In genomic region chr2:127176371-127177311, GRCh38 we compare ENCODE assay signal across 8 cellular contexts. TPM values are rescaled to one million over a fixed set of nuclear protein-coding genes. Genes with fewer than 3 reads are reported as not detected.
DNase-seq lines count a peak whose midpoint lies in the region; ATAC-seq and TF ChIP-seq lines count a peak whose summit lies in the region.

No MANE protein-coding gene starts in this region.

- H3K9me3 Mint-ChIP-seq in immature natural killer cell = no peaks in the 10 kb centered on the region
- peaks cover 6% of the 10 kb centered on the region for H3K9me3 Mint-ChIP-seq in CD4-positive, alpha-beta T cell

- no peaks in the 10 kb centered on the region for H3K4me1 Mint-ChIP-seq in immature natural killer cell
- H3K4me1 Mint-ChIP-seq in CD4-positive, alpha-beta T cell (ENCODE audit: low read depth) = no peaks in the 10 kb centered on the region

- POLR2A ChIA-PET in CD4-positive, alpha-beta T cell (lab: Charles Lee) = no interaction called here

- CTCF ChIA-PET in CD4-positive, alpha-beta T cell (lab: Charles Lee) = no interaction called here

- H3K4me2 ChIP-seq in skeletal muscle satellite cell (ENCODE audit: low read length) = peak overlapping the region; percentile 55

- H3K9me3 ChIP-seq in breast epithelium = no peaks in the 10 kb centered on the region
- peaks cover 3% of the 10 kb centered on the region for H3K9me3 ChIP-seq in skeletal muscle satellite cell (replicated peaks; ENCODE audit: low read length)
- H3K9me3 ChIP-seq in CD4-positive, alpha-beta T cell (ENCODE audit: control insufficient read depth, low read length) = no peaks in the 10 kb centered on the region

- TF ChIP-seq CTCF in breast epithelium (IDR thresholded peaks at IDR 0.05) = no peak
- no peak for TF ChIP-seq CTCF in CD4-positive, alpha-beta T cell (IDR thresholded peaks at IDR 0.05)

- H3K4me1 ChIP-seq in breast epithelium (no peaks in the 10 kb centered on the region), skeletal muscle satellite cell (ENCODE audit: control insufficient read depth, insufficient read depth, low read length) (peaks cover 35% of the 10 kb centered on the region)

- intact Hi-C loops in breast epithelium (cut with DNase I; ENCODE audit: low total_unique reads) (no loop called here), left colon (cut with DNase I, micrococcal nuclease) (loop anchor here in 1 of 2 donors (10.0 kb wide), 1 partner anchor 102 kb away; no protein-coding TSS in a partner anchor)
- intact Hi-C loops in CD4-positive, alpha-beta T cell (cut with DNase I, micrococcal nuclease) = no loop called here

- no peak overlapping the region for H3K4me3 Mint-ChIP-seq in immature natural killer cell
- no peak overlapping the region for H3K4me3 Mint-ChIP-seq in CD4-positive, alpha-beta T cell

- TF ChIP-seq POLR2A in breast epithelium (IDR thresholded peaks at IDR 0.05) = no peak

- H3K27ac Mint-ChIP-seq in immature natural killer cell = no peak overlapping the region
- H3K27ac Mint-ChIP-seq in CD4-positive, alpha-beta T cell = no peak overlapping the region

- no peaks in the 10 kb centered on the region for H3K36me3 ChIP-seq in H7 (replicated peaks; ENCODE audit: control insufficient read depth, insufficient read depth, low read length)
- no peaks in the 10 kb centered on the region for H3K36me3 ChIP-seq in breast epithelium
- no peaks in the 10 kb centered on the region for H3K36me3 ChIP-seq in skeletal muscle satellite cell (ENCODE audit: insufficient read depth, low read length)

- H3K27ac ChIP-seq in breast epithelium = peak overlapping the region; percentile 19 to 89
- H3K27ac ChIP-seq in CD4-positive, alpha-beta T cell (ENCODE audit: low read depth, low read length) = no peak overlapping the region

- peak overlapping the region; percentile 24 for H3K9ac ChIP-seq in skeletal muscle satellite cell (ENCODE audit: low read depth, low read length)

- ATAC-seq in left colon = no peak
- no peak for ATAC-seq in CD4-positive, alpha-beta T cell (ENCODE audit: poor library complexity)

- peak; percentile 71 for DNase-seq in H7
- no peak for DNase-seq in breast epithelium (ENCODE audit: low spot score in 2 of 2)
- DNase-seq in left colon = peak; percentile 10 to 56
- no peak for DNase-seq in immature natural killer cell
- no peak for DNase-seq in activated T-cell treated with anti-CD3 and anti-CD28 coated beads, Interleukin-2, amount 50 U/mL, for 48 hours
- no peak for DNase-seq in CD4-positive, alpha-beta T cell
- DNase-seq in NCI-H128 (lab: John Stamatoyannopoulos, UW; ENCODE audit: unreplicated experiment) = no peak

- no peaks in the 10 kb centered on the region for H3K27me3 ChIP-seq in H7 (ENCODE audit: control insufficient read depth, insufficient read depth, low read length)
- no peaks in the 10 kb centered on the region for H3K27me3 ChIP-seq in breast epithelium
- H3K27me3 ChIP-seq in skeletal muscle satellite cell (ENCODE audit: control insufficient read depth, insufficient read depth, low read length) = no peaks in the 10 kb centered on the region
- H3K27me3 ChIP-seq in CD4-positive, alpha-beta T cell (ENCODE audit: control insufficient read depth, insufficient read depth, low read length) = no peaks in the 10 kb centered on the region

- H3K4me3 ChIP-seq in H7 (ENCODE audit: insufficient read depth, low read depth, low read length) (no peak overlapping the region), breast epithelium (no peak overlapping the region), skeletal muscle satellite cell (ENCODE audit: low read length) (peak overlapping the region; percentile 40)

- H3K27me3 Mint-ChIP-seq in immature natural killer cell (ENCODE audit: low read depth in 3 of 3) = peaks cover 0 to 4% (median 3%) of the 10 kb centered on the region in 3 donors
- peaks cover 4% of the 10 kb centered on the region for H3K27me3 Mint-ChIP-seq in CD4-positive, alpha-beta T cell

- no peaks in the 10 kb centered on the region for H3K36me3 Mint-ChIP-seq in immature natural killer cell
- H3K36me3 Mint-ChIP-seq in CD4-positive, alpha-beta T cell (ENCODE audit: low read depth) = no peaks in the 10 kb centered on the region

RNA-seq across cellular contexts. Expression of gene CYP27C1, which starts 43.5 kb away (rescaled TPM):
- 0.59 and 0.83 TPM in 2 replicates for total RNA-seq in H7 (2014; rRNA removed; shearing (Covaris generic))
- under 1 TPM; 0.29 to 0.48 (median 0.33) TPM for total RNA-seq in breast epithelium
- under 1 TPM; 0.12 to 0.34 TPM for total RNA-seq in left colon
- total RNA-seq in skeletal muscle satellite cell (2012; rRNA removed) = not detected in 2 replicates
- polyA plus RNA-seq in immature natural killer cell = not detected
- not detected for total RNA-seq in CD4-positive, alpha-beta T cell

Comparison
In these comparisons a context has a peak if more than half of its experiments do, and no peak if none do; other contexts are left out.
1. DNase-seq: peak in H7 (single experiment) and left colon (2 of 2); none in breast epithelium (0 of 2), immature natural killer cell (0 of 3), activated T-cell treated with anti-CD3 and anti-CD28 coated beads, Interleukin-2, amount 50 U/mL, for 48 hours (0 of 2), CD4-positive, alpha-beta T cell (0 of 10) and NCI-H128 (single experiment).